In the genomic region with DNA sequence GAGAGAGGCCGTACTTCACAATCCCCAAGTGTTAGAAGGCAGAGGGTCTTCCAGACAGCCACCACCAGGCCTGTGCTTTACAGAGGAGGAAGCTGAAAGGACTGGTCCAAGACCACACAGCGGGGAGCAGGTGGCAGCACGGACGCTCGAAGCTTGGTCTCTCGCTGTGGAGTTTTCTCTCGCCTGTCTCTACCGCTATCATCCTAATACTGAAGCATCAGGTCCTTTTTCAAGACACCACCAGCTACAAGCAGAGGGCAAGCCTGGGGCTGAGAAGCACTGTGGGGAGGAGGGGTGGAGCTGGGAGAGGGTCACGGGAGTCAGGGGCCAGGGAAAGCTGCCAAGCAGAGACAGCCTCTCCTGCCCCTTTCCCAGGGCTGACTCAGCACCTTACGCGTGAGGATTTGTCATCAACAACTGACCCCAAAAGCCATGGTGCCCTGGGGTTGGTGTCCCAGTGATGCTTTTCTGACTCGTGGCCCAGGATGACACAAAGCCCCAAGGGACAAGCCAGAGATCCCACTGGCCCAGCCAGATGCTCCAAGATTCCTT, we compare ENCODE assay signal across 10 cellular contexts. TPM values are rescaled to one million over a fixed set of nuclear protein-coding genes. Genes with fewer than 3 reads are reported as not detected.
DNase-seq lines count a peak whose midpoint lies in the region; ATAC-seq and TF ChIP-seq lines count a peak whose summit lies in the region.
"Had no signal": no experiment of that assay in that cellular context is flagged by ENCODE, and none has a peak within 500 bp of the region (broad histone marks: within the 10 kb centered on the region; RNA-seq: fewer than 3 reads in every experiment).

No MANE protein-coding gene starts in this region.

- no peak overlapping the region for H3K4me3 Mint-ChIP-seq in activated CD4-positive, alpha-beta T cell treated with anti-CD3 and anti-CD28 coated beads for 36 hours
- H3K4me3 Mint-ChIP-seq: B cell had no signal

- H3K36me3 ChIP-seq in SJCRH30 = no peaks in the 10 kb centered on the region

- no peak for ATAC-seq in activated CD4-positive, alpha-beta T cell treated with anti-CD3 and anti-CD28 coated beads for 36 hours

- POLR2A ChIA-PET in activated CD4-positive, alpha-beta T cell treated with anti-CD3 and anti-CD28 coated beads for 36 hours (lab: Charles Lee) = interaction anchor here (0.5 kb wide), 1 partner anchor 169 kb away, joined by 3 read pairs; no protein-coding TSS in a partner anchor

- H3K27me3 ChIP-seq in SJCRH30 = no peaks in the 10 kb centered on the region

- peaks cover 4% of the 10 kb centered on the region for H3K27me3 Mint-ChIP-seq in activated CD4-positive, alpha-beta T cell treated with anti-CD3 and anti-CD28 coated beads for 36 hours

- H3K27ac Mint-ChIP-seq in activated CD4-positive, alpha-beta T cell treated with anti-CD3 and anti-CD28 coated beads for 36 hours = peak overlapping the region; percentile 94
- H3K27ac Mint-ChIP-seq: B cell had no signal

- no peaks in the 10 kb centered on the region for H3K9me3 Mint-ChIP-seq in activated CD4-positive, alpha-beta T cell treated with anti-CD3 and anti-CD28 coated beads for 36 hours (ENCODE audit: low read depth)

- H3K36me3 Mint-ChIP-seq in activated CD4-positive, alpha-beta T cell treated with anti-CD3 and anti-CD28 coated beads for 36 hours (ENCODE audit: low read depth) = no peaks in the 10 kb centered on the region

- peak; percentile 48 for DNase-seq in activated CD4-positive, alpha-beta T cell treated with anti-CD3 and anti-CD28 coated beads for 36 hours
- no peak for DNase-seq in activated CD4-positive, alpha-beta T cell treated with anti-CD3 and anti-CD28 coated beads for 1 hour
- peak; percentile 49 to 57 for DNase-seq in SJCRH30
- DNase-seq in fibroblast of the aortic adventitia (ENCODE audit: low read depth) = peak; percentile 56
- peak; percentile 68 for DNase-seq in skeletal muscle cell (ENCODE audit: low read depth)
- no peak for DNase-seq in SKM-1 (lab: John Stamatoyannopoulos, UW; ENCODE audit: unreplicated experiment)
- no peak for DNase-seq in NCI-H187 (lab: John Stamatoyannopoulos, UW)
- DNase-seq in ureter (ENCODE audit: low spot score) = no peak
- DNase-seq: activated CD4-positive, alpha-beta T cell treated with anti-CD3 and anti-CD28 coated beads, Interleukin-2, amount 50 U/mL, for 4 hours had no signal

- no peak overlapping the region for H3K4me3 ChIP-seq in SJCRH30
- H3K4me3 ChIP-seq in fibroblast of the aortic adventitia (ENCODE audit: low read depth, low read length) = no peak overlapping the region
- no peak overlapping the region for H3K4me3 ChIP-seq in skeletal muscle cell (ENCODE audit: low read depth, low read length)

- no peaks in the 10 kb centered on the region for H3K9me3 ChIP-seq in SJCRH30 (replicated peaks)

- no peak for TF ChIP-seq CTCF in fibroblast of the aortic adventitia (IDR thresholded peaks at IDR 0.05; ENCODE audit: insufficient read depth, low read length)

- intact Hi-C loops in activated CD4-positive, alpha-beta T cell treated with anti-CD3 and anti-CD28 coated beads for 36 hours (cut with DNase I, micrococcal nuclease) = no loop called here

- H3K4me1 ChIP-seq in SJCRH30 = peaks cover 85% of the 10 kb centered on the region

- peaks cover 79% of the 10 kb centered on the region for H3K4me1 Mint-ChIP-seq in activated CD4-positive, alpha-beta T cell treated with anti-CD3 and anti-CD28 coated beads for 36 hours

- H3K27ac ChIP-seq in SJCRH30 = no peak overlapping the region

- CTCF ChIA-PET in activated CD4-positive, alpha-beta T cell treated with anti-CD3 and anti-CD28 coated beads for 36 hours (lab: Charles Lee) = interaction anchor here (0.6 kb wide), 1 partner anchor 23 kb away, joined by 5 read pairs; no protein-coding TSS in a partner anchor

RNA-seq across cellular contexts. Expression of gene FOSL2, which starts 31.8 kb away (rescaled TPM):
- 100 to 1,000 TPM; 135 to 225 TPM for total RNA-seq in activated CD4-positive, alpha-beta T cell treated with anti-CD3 and anti-CD28 coated beads for 36 hours
- total RNA-seq in SJCRH30 (2014; rRNA removed; shearing (Covaris generic)) = 30.0 and 30.7 TPM in 2 replicates
- total RNA-seq in fibroblast of the aortic adventitia (ENCODE audit: low replicate concordance) (26.3 and 44.4 TPM in 2 replicates), ureter (259 TPM)

Comparison
In these comparisons a context has a peak if more than half of its experiments do, and no peak if none do; other contexts are left out.
1. DNase-seq: peak in activated CD4-positive, alpha-beta T cell treated with anti-CD3 and anti-CD28 coated beads for 36 hours (single experiment), SJCRH30 (2 of 2), fibroblast of the aortic adventitia (single experiment) and skeletal muscle cell (single experiment); none in activated CD4-positive, alpha-beta T cell treated with anti-CD3 and anti-CD28 coated beads for 1 hour (single experiment), SKM-1 (single experiment), NCI-H187 (0 of 2) and ureter (single experiment).